In the genomic region with DNA sequence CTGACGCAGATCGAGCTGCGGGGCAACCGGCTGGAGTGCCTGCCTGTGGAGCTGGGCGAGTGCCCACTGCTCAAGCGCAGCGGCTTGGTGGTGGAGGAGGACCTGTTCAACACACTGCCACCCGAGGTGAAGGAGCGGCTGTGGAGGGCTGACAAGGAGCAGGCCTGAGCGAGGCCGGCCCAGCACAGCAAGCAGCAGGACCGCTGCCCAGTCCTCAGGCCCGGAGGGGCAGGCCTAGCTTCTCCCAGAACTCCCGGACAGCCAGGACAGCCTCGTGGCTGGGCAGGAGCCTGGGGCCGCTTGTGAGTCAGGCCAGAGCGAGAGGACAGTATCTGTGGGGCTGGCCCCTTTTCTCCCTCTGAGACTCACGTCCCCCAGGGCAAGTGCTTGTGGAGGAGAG, we compare ENCODE assay signal across 12 cellular contexts. TPM values are rescaled to one million over a fixed set of nuclear protein-coding genes. Genes with fewer than 3 reads are reported as not detected.
A peak's percentile ranks its signal among the peaks of the same experiment; 100 is the strongest.
DNase-seq lines count a peak whose midpoint lies in the region; ATAC-seq and TF ChIP-seq lines count a peak whose summit lies in the region.
"Had no signal": no experiment of that assay in that cellular context is flagged by ENCODE, and none has a peak within 500 bp of the region (broad histone marks: within the 10 kb centered on the region; RNA-seq: fewer than 3 reads in every experiment).

No MANE protein-coding gene starts in this region.

- peaks cover 22% of the 10 kb centered on the region for H3F3A ChIP-seq in GM23248 (ENCODE audit: insufficient read depth)

- H3K9me3 Mint-ChIP-seq in glutamatergic neuron (ENCODE audit: unreplicated experiment): peaks cover 10% of the 10 kb centered on the region
- H3K9me3 Mint-ChIP-seq: activated naive CD4-positive, alpha-beta T cell treated with anti-CD3 and anti-CD28 coated beads, Interleukin-2, amount 50 U/mL, for 24 hours had no signal

- no peak overlapping the region for H3K4me3 ChIP-seq in GM23248
- no peak overlapping the region for H3K4me3 ChIP-seq in choroid plexus epithelial cell (ENCODE audit: low read depth, low read length)
- peak overlapping the region in 1 of 4 donors; percentile 3 for H3K4me3 ChIP-seq in stomach

- H3K4me1 ChIP-seq in GM23248 (ENCODE audit: insufficient read depth): peaks cover 43% of the 10 kb centered on the region
- peaks cover 71 to 93% (median 84%) of the 10 kb centered on the region in 4 donors for H3K4me1 ChIP-seq in stomach

- ATAC-seq in left lobe of liver: peak; percentile 4
- ATAC-seq in HG02623 (IDR thresholded peaks at IDR 0.05; ENCODE audit: unreplicated experiment): no peak

- H3K9me3 ChIP-seq in GM23248 (ENCODE audit: low read depth) (no peaks in the 10 kb centered on the region), stomach (no peaks in the 10 kb centered on the region)

- H2AFZ ChIP-seq in GM23248: no peak overlapping the region

- H3K36me3 ChIP-seq in GM23248 (ENCODE audit: low read depth) (no peaks in the 10 kb centered on the region; the same call in 1 of the 2 replicates), stomach (peaks cover 10 to 59% (median 30%) of the 10 kb centered on the region in 4 donors)

- no peaks in the 10 kb centered on the region for H3K36me3 Mint-ChIP-seq in glutamatergic neuron (ENCODE audit: unreplicated experiment)

- H3K4me3 Mint-ChIP-seq in glutamatergic neuron (ENCODE audit: unreplicated experiment): no peak overlapping the region
- H3K4me3 Mint-ChIP-seq: activated naive CD4-positive, alpha-beta T cell treated with anti-CD3 and anti-CD28 coated beads, Interleukin-2, amount 50 U/mL, for 24 hours had no signal

- peak overlapping the region; percentile 37 for H3K27ac ChIP-seq in GM23248
- peak overlapping the region; percentile 64 to 90 (median 83) for H3K27ac ChIP-seq in stomach

- H3K27ac Mint-ChIP-seq in glutamatergic neuron (ENCODE audit: unreplicated experiment): no peak overlapping the region

- H3K4me1 Mint-ChIP-seq in glutamatergic neuron (ENCODE audit: low read depth, unreplicated experiment): peaks cover 16% of the 10 kb centered on the region

- H4K20me1 ChIP-seq in GM23248 (ENCODE audit: insufficient read depth): no peaks in the 10 kb centered on the region

- TF ChIP-seq CTCF in choroid plexus epithelial cell (conservative IDR thresholded peaks at IDR 0.05; ENCODE audit: low read depth, low read length): no peak
- TF ChIP-seq CTCF in stomach (IDR thresholded peaks at IDR 0.05): no peak
- TF ChIP-seq CTCF in glutamatergic neuron (IDR thresholded peaks at IDR 0.05; ENCODE audit: partially characterized antibody, unreplicated experiment): no peak

- H3K9ac ChIP-seq in GM23248: peak overlapping the region; percentile 50; the same call in 1 of the 2 replicates

- 37 to 55% methylated on average over 17 to 18 of the region's 18 CpGs for WGBS in GM23248 (ENCODE audit: low coverage in 1 of 2, low lambda C conversion rate in 2 of 2, missing lambda C conversion rate in 2 of 2), 2 experiments
- 62 to 85% (median 78%) methylated on average over 10 to 18 of the region's 18 CpGs for WGBS in stomach, 5 donors

- H3K27me3 ChIP-seq in GM23248 (replicated peaks; ENCODE audit: insufficient read depth): no peaks in the 10 kb centered on the region
- no peaks in the 10 kb centered on the region for H3K27me3 ChIP-seq in stomach

- no peak for TF ChIP-seq EP300 in stomach (IDR thresholded peaks at IDR 0.05)

- no peak for TF ChIP-seq POLR2A in stomach (IDR thresholded peaks at IDR 0.05)

- H3K9me2 ChIP-seq in GM23248 (ENCODE audit: insufficient read depth): no peaks in the 10 kb centered on the region

- peaks cover 51% of the 10 kb centered on the region for H3K79me2 ChIP-seq in GM23248 (ENCODE audit: insufficient read depth)

- DNase-seq in GM23248 (peak; percentile 74), choroid plexus epithelial cell (ENCODE audit: low read depth) (peak; percentile 27), left lobe of liver (ENCODE audit: low spot score) (no peak), stomach (no peak), glutamatergic neuron (no peak), mucosa of gallbladder (ENCODE audit: low spot score) (no peak), NOMO-1 treated with DMSO at 0.1 percent for 48 hours (lab: John Stamatoyannopoulos, UW; ENCODE audit: unreplicated experiment) (no peak)
- DNase-seq: activated CD4-positive, alpha-beta T cell treated with anti-CD3 and anti-CD28 coated beads for 4 hours; NCI-H2029 treated with DMSO at 0.1 percent for 48 hours had no signal

- intact Hi-C loops in stomach (cut with DNase I; ENCODE audit: low total_unique reads): no loop called here

- no peak overlapping the region for H3K4me2 ChIP-seq in GM23248 (ENCODE audit: unreplicated experiment)

- H3K27me3 Mint-ChIP-seq in glutamatergic neuron (ENCODE audit: unreplicated experiment): peaks cover 18% of the 10 kb centered on the region
- H3K27me3 Mint-ChIP-seq: activated naive CD4-positive, alpha-beta T cell treated with anti-CD3 and anti-CD28 coated beads, Interleukin-2, amount 50 U/mL, for 24 hours had no signal

- in situ Hi-C loops in GM23248 (cut with MboI): no loop called here

RNA-seq across cellular contexts. Expression of gene PHYHD1, which starts 4.6 kb away (rescaled TPM):
- 4.4 and 4.7 TPM in 2 replicates for total RNA-seq in GM23248 (2014; rRNA removed; shearing (Covaris generic))
- 7.4 and 8.6 TPM in 2 replicates for polyA plus RNA-seq in GM23248 (2016; fragmentation: Nextera tagmentation; extraction: Ambion mirVana)
- total RNA-seq in left lobe of liver: 70.8 TPM
- 10 to 100 TPM in 4 of 5 donors, 1 to 10 TPM in 1; 1.4 to 37.3 (median 13.8) TPM for total RNA-seq in stomach
- 10 to 100 TPM; 43.9 to 55.8 (median 49.1) TPM for polyA plus RNA-seq in stomach
- 4.4 TPM for total RNA-seq in glutamatergic neuron (ENCODE audit: unreplicated experiment)
- 14.6 TPM for total RNA-seq in mucosa of gallbladder
- total RNA-seq: HT-29 had no signal

RNA-seq across cellular contexts. Expression of gene DOLK, which starts 31.2 kb away (rescaled TPM):
- 31.1 and 36.1 TPM in 2 replicates for total RNA-seq in GM23248 (2014; rRNA removed; shearing (Covaris generic))
- 29.6 and 31.7 TPM in 2 replicates for polyA plus RNA-seq in GM23248 (2016; fragmentation: Nextera tagmentation; extraction: Ambion mirVana)
- 7.5 TPM for total RNA-seq in left lobe of liver
- 10 to 100 TPM in 1 of 5 donors, 1 to 10 TPM in 3, under 1 TPM in 1; 0.58 to 17.1 (median 9.4) TPM for total RNA-seq in stomach
- polyA plus RNA-seq in stomach: 1 to 10 TPM; 3.2 to 8.1 (median 6.2) TPM
- total RNA-seq in glutamatergic neuron (ENCODE audit: unreplicated experiment): 16.6 TPM
- 18.2 TPM for total RNA-seq in mucosa of gallbladder

RNA-seq across cellular contexts. Expression of gene NUP188, which starts 31.3 kb away (rescaled TPM):
- total RNA-seq in GM23248 (2014; rRNA removed; shearing (Covaris generic)): 45.9 and 57.0 TPM in 2 replicates
- 24.9 and 25.7 TPM in 2 replicates for polyA plus RNA-seq in GM23248 (2016; fragmentation: Nextera tagmentation; extraction: Ambion mirVana)
- 11.4 TPM for total RNA-seq in left lobe of liver
- 10 to 100 TPM; 26.3 to 79.9 (median 51.0) TPM for total RNA-seq in stomach
- 10 to 100 TPM in 1 of 3 donors, 1 to 10 TPM in 2; 4.4 to 10.1 (median 9.9) TPM for polyA plus RNA-seq in stomach
- total RNA-seq in glutamatergic neuron (ENCODE audit: unreplicated experiment): 63.6 TPM
- total RNA-seq in mucosa of gallbladder: 28.2 TPM

RNA-seq across cellular contexts. Expression of gene LRRC8A, which starts 34.3 kb away (rescaled TPM):
- total RNA-seq in GM23248 (2014; rRNA removed; shearing (Covaris generic)): 35.2 and 37.9 TPM in 2 replicates
- 35.6 and 36.5 TPM in 2 replicates for polyA plus RNA-seq in GM23248 (2016; fragmentation: Nextera tagmentation; extraction: Ambion mirVana)
- 11.0 TPM for total RNA-seq in left lobe of liver
- total RNA-seq in stomach: 10 to 100 TPM; 14.7 to 63.7 (median 25.1) TPM
- 10 to 100 TPM; 11.2 to 22.7 (median 13.6) TPM for polyA plus RNA-seq in stomach
- 93.0 TPM for total RNA-seq in glutamatergic neuron (ENCODE audit: unreplicated experiment)
- 61.8 TPM for total RNA-seq in mucosa of gallbladder

RNA-seq across cellular contexts. Expression of gene KYAT1, which starts 34.5 kb away (rescaled TPM):
- total RNA-seq in GM23248 (2014; rRNA removed; shearing (Covaris generic)): 5.1 and 5.8 TPM in 2 replicates
- polyA plus RNA-seq in GM23248 (2016; fragmentation: Nextera tagmentation; extraction: Ambion mirVana) (4.4 and 5.5 TPM in 2 replicates), stomach (1 to 10 TPM; 4.8 to 7.5 (median 5.3) TPM)
- total RNA-seq in left lobe of liver (9.6 TPM), stomach (10 to 100 TPM in 2 of 5 donors, 1 to 10 TPM in 2, under 1 TPM in 1; 0.58 to 25.7 (median 6.1) TPM), glutamatergic neuron (ENCODE audit: unreplicated experiment) (19.5 TPM), mucosa of gallbladder (9.7 TPM)

Comparison
In these comparisons a context has a peak if more than half of its experiments do, and no peak if none do; other contexts are left out.
1. DNase-seq: peak in GM23248 (single experiment) and choroid plexus epithelial cell (single experiment); none in left lobe of liver (single experiment), stomach (single experiment), glutamatergic neuron (single experiment), mucosa of gallbladder (single experiment) and NOMO-1 treated with DMSO at 0.1 percent for 48 hours (single experiment).